In genomic region chr5:115246361-115246991, GRCh38 we compare ENCODE assay signal across 8 cellular contexts. TPM values are rescaled to one million over a fixed set of nuclear protein-coding genes. Genes with fewer than 3 reads are reported as not detected.
A peak's percentile ranks its signal among the peaks of the same experiment; 100 is the strongest.
DNase-seq lines count a peak whose midpoint lies in the region; ATAC-seq and TF ChIP-seq lines count a peak whose summit lies in the region.

No MANE protein-coding gene starts in this region.

- no peaks in the 10 kb centered on the region for H3K9me3 ChIP-seq in fibroblast of lung (ENCODE audit: control insufficient read depth, insufficient read depth, low read depth, low read length)
- no peaks in the 10 kb centered on the region for H3K9me3 ChIP-seq in parathyroid adenoma (ENCODE audit: control insufficient read depth, low read length)

- H4K20me1 ChIP-seq in fibroblast of lung (ENCODE audit: control insufficient read depth, extremely low read depth, insufficient read depth, low read length) = no peaks in the 10 kb centered on the region

- H2AFZ ChIP-seq in fibroblast of lung (ENCODE audit: low read length) (no peak overlapping the region), parathyroid adenoma (no peak overlapping the region)

- H3K4me1 Mint-ChIP-seq in activated CD4-positive, alpha-beta memory T cell treated with anti-CD3 and anti-CD28 coated beads for 36 hours (ENCODE audit: low read depth) = peaks cover 16% of the 10 kb centered on the region

- CTCF ChIA-PET in RWPE1 (lab: Yijun Ruan, JAX) = interaction anchor here (0.6 to 0.7 kb wide), 3 partner anchors 8 to 183 kb away, joined by 3 to 5 read pairs (median 3); no protein-coding TSS in a partner anchor
- CTCF ChIA-PET in activated CD4-positive, alpha-beta memory T cell treated with anti-CD3 and anti-CD28 coated beads for 36 hours (lab: Charles Lee) = interaction anchor here (0.6 to 7.0 kb wide), 13 partner anchors 9 to 1635 kb away, joined by 3 to 72 read pairs (median 4); partner anchors contain the start of genes PGGT1B and TRIM36

- H3K4me3 Mint-ChIP-seq in activated CD4-positive, alpha-beta memory T cell treated with anti-CD3 and anti-CD28 coated beads for 36 hours = no peak overlapping the region

- POLR2A ChIA-PET in RWPE1 (lab: Yijun Ruan, JAX; ENCODE audit: low non-redundant PET) = no interaction called here
- POLR2A ChIA-PET in activated CD4-positive, alpha-beta memory T cell treated with anti-CD3 and anti-CD28 coated beads for 36 hours (lab: Charles Lee) = no interaction called here

- no peaks in the 10 kb centered on the region for H3K27me3 ChIP-seq in fibroblast of lung (ENCODE audit: control insufficient read depth, insufficient read depth, low read length)
- no peaks in the 10 kb centered on the region for H3K27me3 ChIP-seq in parathyroid adenoma (ENCODE audit: control insufficient read depth, insufficient read depth, low read length)

- H3K4me2 ChIP-seq in fibroblast of lung (ENCODE audit: extremely low read depth, insufficient read depth, low read length) = no peak overlapping the region
- H3K4me2 ChIP-seq in parathyroid adenoma (ENCODE audit: low read length) = no peak overlapping the region

- DNase-seq in DMS53 treated with DMSO at 0.1 percent for 48 hours (lab: John Stamatoyannopoulos, UW; ENCODE audit: unreplicated experiment) = peak; percentile 69
- DNase-seq in Jurkat, Clone E6-1 (ENCODE audit: low read depth, low spot score) = peak; percentile 38
- peak; percentile 55 for DNase-seq in RWPE1 (ENCODE audit: low spot score)
- peak; percentile 29 to 60 for DNase-seq in fibroblast of lung (ENCODE audit: low read depth in 2 of 2)
- DNase-seq in activated CD4-positive, alpha-beta memory T cell treated with anti-CD3 and anti-CD28 coated beads for 36 hours = no peak
- no peak for DNase-seq in NCI-H1930 (lab: John Stamatoyannopoulos, UW)

- H3K36me3 ChIP-seq in fibroblast of lung (ENCODE audit: control insufficient read depth, insufficient read depth, low read length) (no peaks in the 10 kb centered on the region), parathyroid adenoma (ENCODE audit: control insufficient read depth, insufficient read depth, low read length) (no peaks in the 10 kb centered on the region)

- TF ChIP-seq CTCF in RWPE1 (conservative IDR thresholded peaks at IDR 0.05; ENCODE audit: low read depth) (peak; percentile 88), fibroblast of lung (conservative IDR thresholded peaks at IDR 0.05 in 1 of 2, IDR thresholded peaks at IDR 0.05 in 1 of 2; ENCODE audit: low read depth in 1 of 2, low read length in 2 of 2) (peak; percentile 38 to 56), parathyroid adenoma (IDR thresholded peaks at IDR 0.05) (peak; percentile 66)

- H3K27ac Mint-ChIP-seq in activated CD4-positive, alpha-beta memory T cell treated with anti-CD3 and anti-CD28 coated beads for 36 hours = no peak overlapping the region

- intact Hi-C loops in activated CD4-positive, alpha-beta memory T cell treated with anti-CD3 and anti-CD28 coated beads for 36 hours (cut with micrococcal nuclease) = loop anchor here (1.0 to 5.0 kb wide), 2 partner anchors 148 to 1634 kb away; no protein-coding TSS in a partner anchor

- H3K4me1 ChIP-seq in fibroblast of lung (ENCODE audit: control insufficient read depth, extremely low read depth, insufficient read depth, low read length) = peaks cover 2% of the 10 kb centered on the region
- H3K4me1 ChIP-seq in parathyroid adenoma = no peaks in the 10 kb centered on the region

- no peak overlapping the region for H3K27ac ChIP-seq in RWPE1
- no peak overlapping the region for H3K27ac ChIP-seq in fibroblast of lung (ENCODE audit: insufficient read depth, low read length)
- H3K27ac ChIP-seq in parathyroid adenoma = no peak overlapping the region

- H3K36me3 Mint-ChIP-seq in activated CD4-positive, alpha-beta memory T cell treated with anti-CD3 and anti-CD28 coated beads for 36 hours = peaks cover 4% of the 10 kb centered on the region

- no peaks in the 10 kb centered on the region for H3K9me3 Mint-ChIP-seq in activated CD4-positive, alpha-beta memory T cell treated with anti-CD3 and anti-CD28 coated beads for 36 hours

- H3K79me2 ChIP-seq in fibroblast of lung (ENCODE audit: control insufficient read depth, insufficient read depth, low read length) (peaks cover 2% of the 10 kb centered on the region), parathyroid adenoma (peaks cover 6% of the 10 kb centered on the region)

- no peaks in the 10 kb centered on the region for H3K27me3 Mint-ChIP-seq in activated CD4-positive, alpha-beta memory T cell treated with anti-CD3 and anti-CD28 coated beads for 36 hours

- no peak overlapping the region for H3K9ac ChIP-seq in fibroblast of lung (ENCODE audit: insufficient read depth, low read length)
- no peak overlapping the region for H3K9ac ChIP-seq in parathyroid adenoma

- no peak overlapping the region for H3K4me3 ChIP-seq in Jurkat, Clone E6-1 (ENCODE audit: low read length)
- H3K4me3 ChIP-seq in fibroblast of lung (replicated peaks in 1 of 4; ENCODE audit: control extremely low read depth in 1 of 4, insufficient read depth in 1 of 4, low read depth in 3 of 4, low read length in 4 of 4) (no peak overlapping the region), parathyroid adenoma (ENCODE audit: low read depth, low read length) (no peak overlapping the region)

- peak; percentile 51 for ATAC-seq in GM19463 (IDR thresholded peaks at IDR 0.05; ENCODE audit: unreplicated experiment)

RNA-seq across cellular contexts. Expression of gene PGGT1B, which starts 16.2 kb away (rescaled TPM):
- polyA plus RNA-seq in Jurkat, Clone E6-1 (2012; ENCODE audit: insufficient read depth, insufficient read length) = 31.4 TPM
- 12.4 and 13.6 TPM in 2 replicates for total RNA-seq in fibroblast of lung
- 1.9 and 2.5 TPM in 2 replicates for polyA plus RNA-seq in fibroblast of lung
- 12.6 and 13.5 TPM in 2 replicates for polyA plus RNA-seq in fibroblast of lung (2012)
- 11.4 and 30.1 TPM in 2 replicates for polyA minus RNA-seq in fibroblast of lung (ENCODE audit: low replicate concordance)
- total RNA-seq in activated CD4-positive, alpha-beta memory T cell treated with anti-CD3 and anti-CD28 coated beads for 36 hours = 10 to 100 TPM; 38.7 TPM

RNA-seq across cellular contexts. Expression of gene CCDC112, which starts 50.0 kb away (rescaled TPM):
- 17.4 TPM for polyA plus RNA-seq in Jurkat, Clone E6-1 (2012; ENCODE audit: insufficient read depth, insufficient read length)
- 7.4 and 13.7 TPM in 2 replicates for total RNA-seq in fibroblast of lung
- polyA plus RNA-seq in fibroblast of lung = 5.2 and 5.7 TPM in 2 replicates
- 8.0 TPM in 2 replicates for polyA plus RNA-seq in fibroblast of lung (2012)
- polyA minus RNA-seq in fibroblast of lung (ENCODE audit: low replicate concordance) = 0.15 TPM in 1 of 2 replicates, not detected in the other
- total RNA-seq in activated CD4-positive, alpha-beta memory T cell treated with anti-CD3 and anti-CD28 coated beads for 36 hours = 1 to 10 TPM; 1.7 to 1.8 TPM

Comparison
In these comparisons a context has a peak if more than half of its experiments do, and no peak if none do; other contexts are left out.
1. DNase-seq: peak in DMS53 treated with DMSO at 0.1 percent for 48 hours (single experiment), Jurkat, Clone E6-1 (single experiment), RWPE1 (single experiment) and fibroblast of lung (2 of 2); none in activated CD4-positive, alpha-beta memory T cell treated with anti-CD3 and anti-CD28 coated beads for 36 hours (single experiment) and NCI-H1930 (0 of 2).
2. Peak in every context shown above with its lines, with median percentiles within 50 percentile points of each other: CTCF ChIP-seq.